Comparison of ENCODE assay signal across 1 cellular context in the genomic region with DNA sequence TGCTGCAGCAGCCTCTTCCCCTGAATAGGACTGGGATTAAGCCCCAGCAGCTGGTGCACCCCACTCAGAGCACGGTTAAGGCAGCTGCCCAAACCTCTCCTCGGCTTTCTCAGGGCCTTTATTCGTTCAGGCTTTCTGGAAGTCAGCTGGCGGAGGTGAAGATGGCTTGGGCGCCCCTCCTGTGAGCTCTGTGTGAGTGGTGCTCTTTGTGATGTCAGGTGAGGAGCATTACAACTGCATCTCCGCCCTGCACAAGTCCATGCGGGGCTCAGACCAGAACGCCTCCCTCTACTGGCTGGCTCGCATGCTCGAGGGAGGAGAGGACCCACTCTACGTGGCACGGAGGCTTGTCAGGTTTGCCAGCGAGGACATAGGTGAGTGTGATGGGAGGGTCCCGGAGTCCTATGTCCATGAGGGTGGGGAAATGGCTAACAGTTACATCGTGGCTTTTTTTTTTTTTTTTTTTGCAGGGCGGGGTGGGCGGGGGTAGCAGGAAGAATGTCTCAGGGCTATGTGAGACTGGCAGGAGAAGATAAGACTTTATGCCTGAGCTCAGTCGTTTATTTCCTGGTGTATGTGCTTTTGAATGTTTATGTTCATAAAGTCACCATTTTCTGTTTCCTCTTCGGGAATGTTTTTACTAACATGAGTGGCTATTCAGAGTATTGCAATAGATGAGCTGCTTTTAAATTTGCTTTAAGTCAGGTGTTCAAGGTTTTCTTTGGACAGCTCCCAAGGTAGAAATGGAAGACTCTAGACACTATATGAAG.
TF ChIP-seq lines count a peak whose summit lies in the region.

No MANE protein-coding gene starts in this region.

TF ChIP-seq in WTC11, 78 proteins besides CTCF, POLR2A, EP300 and RAD21 (continued from another document):
- TF ChIP-seq MLX (CRISPR knock-in tag; IDR thresholded peaks at IDR 0.05), result no peak
- TF ChIP-seq HMGA2 (CRISPR knock-in tag; IDR thresholded peaks at IDR 0.05), result no peak
- no peak for TF ChIP-seq ATF1 (CRISPR knock-in tag; IDR thresholded peaks at IDR 0.05)
- TF ChIP-seq ZNF317 (CRISPR knock-in tag; IDR thresholded peaks at IDR 0.05; ENCODE audit: borderline replicate concordance, low read depth), result no peak
- TF ChIP-seq NR2C2 (CRISPR knock-in tag; IDR thresholded peaks at IDR 0.05), result no peak
- no peak for TF ChIP-seq TCF7 (CRISPR knock-in tag; IDR thresholded peaks at IDR 0.05; ENCODE audit: low read depth)
- TF ChIP-seq ZNF396 (CRISPR knock-in tag; IDR thresholded peaks at IDR 0.05; ENCODE audit: borderline replicate concordance), result no peak
